In genomic region chr13:26299168-26299788, GRCh38 we compare ENCODE assay signal across 19 cellular contexts.
"Had no signal": no experiment of that assay in that cellular context is flagged by ENCODE, and none has a peak within 500 bp of the region (broad histone marks: within the 10 kb centered on the region; RNA-seq: fewer than 3 reads in every experiment).

No MANE protein-coding gene starts in this region.

- DNase-seq: activated CD4-positive, alpha-beta memory T cell treated with anti-CD3 and anti-CD28 coated beads for 36 hours; activated CD4-positive, alpha-beta T cell treated with anti-CD3 and anti-CD28 coated beads for 36 hours; activated CD8-positive, alpha-beta memory T cell treated with anti-CD3 and anti-CD28 coated beads, Interleukin-2, amount 10 ng/mL, durations not matched to agents 7 days and 5 days; activated naive CD4-positive, alpha-beta T cell treated with anti-CD3 and anti-CD28 coated beads for 36 hours; activated naive CD8-positive, alpha-beta T cell treated with anti-CD3 and anti-CD28 coated beads, Interleukin-2, amount 50 U/mL, for 24 hours; activated T-cell treated with anti-CD3 and anti-CD28 coated beads, Interleukin-2, amount 50 U/mL, for 1 hour; central memory CD4-positive, alpha-beta T cell; cortex of kidney; effector CD4-positive, alpha-beta T cell; immature natural killer cell; left cardiac atrium; lower lobe of right lung; naive B cell; posterior cingulate gyrus; stimulated activated naive CD4-positive, alpha-beta T cell had no signal

- H3K27ac ChIP-seq: ascending aorta, esophagus muscularis mucosa, lower lobe of right lung, skin epidermis, tibial nerve had no signal

- H3K27me3 ChIP-seq: ascending aorta, esophagus muscularis mucosa, tibial nerve had no signal

- H3K4me3 ChIP-seq: ascending aorta, esophagus muscularis mucosa, lower lobe of right lung, skin epidermis, tibial nerve had no signal

- H3K4me1 ChIP-seq: ascending aorta had no signal

- H3K36me3 ChIP-seq: ascending aorta, esophagus muscularis mucosa, lower lobe of right lung, tibial nerve had no signal

- H3K9me3 ChIP-seq: ascending aorta, esophagus muscularis mucosa, lower lobe of right lung, tibial nerve had no signal

- ATAC-seq: activated CD4-positive, alpha-beta T cell treated with anti-CD3 and anti-CD28 coated beads for 36 hours; activated CD8-positive, alpha-beta memory T cell treated with anti-CD3 and anti-CD28 coated beads, Interleukin-2, amount 10 ng/mL, durations not matched to agents 7 days and 5 days; lower lobe of right lung had no signal
